Comparison of ENCODE assay signal across 15 cellular contexts in the genomic region with DNA sequence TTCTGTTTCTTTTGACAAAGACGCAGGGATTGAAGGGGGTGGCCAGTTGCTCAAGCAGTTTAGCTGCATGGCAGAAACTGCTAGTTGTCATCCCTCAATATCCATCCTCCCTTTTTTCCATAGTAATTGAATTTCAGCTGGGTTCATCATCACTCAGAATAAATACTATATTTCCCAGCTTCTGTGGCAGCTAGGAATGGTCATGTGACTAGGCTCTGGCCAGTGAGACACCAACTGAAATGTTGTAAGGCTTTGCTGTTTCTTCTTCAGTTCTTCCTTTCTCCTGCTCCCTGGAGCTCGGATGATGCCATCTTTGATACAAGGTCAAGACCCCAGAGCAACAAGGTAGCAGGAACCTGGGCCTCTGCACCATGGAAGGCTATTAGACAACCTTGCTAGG.
DNase-seq lines count a peak whose midpoint lies in the region; ATAC-seq and TF ChIP-seq lines count a peak whose summit lies in the region.
"Had no signal": no experiment of that assay in that cellular context is flagged by ENCODE, and none has a peak within 500 bp of the region (broad histone marks: within the 10 kb centered on the region; RNA-seq: fewer than 3 reads in every experiment).

No MANE protein-coding gene starts in this region.

- H3K4me1 ChIP-seq in HEK293 (ENCODE audit: control insufficient read depth, insufficient read depth, low read length): no peaks in the 10 kb centered on the region
- H3K4me1 ChIP-seq in ascending aorta: peaks cover 8 to 35% of the 10 kb centered on the region in 2 donors
- H3K4me1 ChIP-seq in gastroesophageal sphincter: peaks cover 0 to 48% (median 17%) of the 10 kb centered on the region in 3 donors
- peaks cover 9 to 47% (median 40%) of the 10 kb centered on the region in 5 donors for H3K4me1 ChIP-seq in subcutaneous abdominal adipose tissue (ENCODE audit: control insufficient read depth in 5 of 5, insufficient read depth in 5 of 5, low read length in 5 of 5)
- peaks cover 6 to 17% of the 10 kb centered on the region in 2 donors for H3K4me1 ChIP-seq in adrenal gland (replicated peaks in 1 of 2)

- no peak for TF ChIP-seq CTCF in HEK293 (tag by site-specific recombination; IDR thresholded peaks at IDR 0.05)
- no peak for TF ChIP-seq CTCF in ascending aorta (IDR thresholded peaks at IDR 0.05)
- no peak for TF ChIP-seq CTCF in gastroesophageal sphincter (IDR thresholded peaks at IDR 0.05)
- no peak for TF ChIP-seq CTCF in GM20000 (IDR thresholded peaks at IDR 0.05; ENCODE audit: extremely low read depth, missing control alignments)
- TF ChIP-seq CTCF in adrenal gland (IDR thresholded peaks at IDR 0.05): no peak

- no peaks in the 10 kb centered on the region for H3K9me3 ChIP-seq in HEK293 (ENCODE audit: control insufficient read depth, insufficient read depth, low read depth, low read length)
- H3K9me3 ChIP-seq in ascending aorta: peaks cover 0 to 13% of the 10 kb centered on the region in 2 donors
- H3K9me3 ChIP-seq in gastroesophageal sphincter: peaks cover 0 to 4% (median 0%) of the 10 kb centered on the region in 3 donors
- peaks cover 0 to 8% (median 3%) of the 10 kb centered on the region in 5 donors for H3K9me3 ChIP-seq in subcutaneous abdominal adipose tissue (ENCODE audit: control insufficient read depth in 5 of 5, low read length in 5 of 5)
- no peaks in the 10 kb centered on the region for H3K9me3 ChIP-seq in adrenal gland (replicated peaks in 1 of 3)
- H3K9me3 ChIP-seq: Caco-2 had no signal

- H3K36me3 ChIP-seq in HEK293 (ENCODE audit: control insufficient read depth in 2 of 2, insufficient read depth in 1 of 2, low read length in 2 of 2) (no peaks in the 10 kb centered on the region), ascending aorta (peaks cover 7 to 24% of the 10 kb centered on the region in 2 donors), gastroesophageal sphincter (peaks cover 0 to 57% of the 10 kb centered on the region in 2 donors), subcutaneous abdominal adipose tissue (ENCODE audit: control insufficient read depth in 5 of 5, insufficient read depth in 5 of 5, low read length in 5 of 5) (peaks cover 6 to 57% (median 21%) of the 10 kb centered on the region in 5 donors), adrenal gland (replicated peaks in 1 of 2) (peaks cover 0 to 4% of the 10 kb centered on the region in 2 donors)

- ATAC-seq in gastroesophageal sphincter: no peak
- ATAC-seq: HCT116 had no signal

- intact Hi-C loops in ascending aorta (cut with DNase I): loop anchor here (10.0 kb wide), 1 partner anchor 294 kb away; no protein-coding TSS in a partner anchor
- intact Hi-C loops in adrenal gland (cut with DNase I): no loop called here

- CTCF ChIA-PET in HEK293 (lab: Yijun Ruan, JAX): interaction anchor here (0.7 to 1.8 kb wide), 6 partner anchors 11 to 77 kb away, joined by 3 to 7 read pairs (median 4); a partner anchor contains a TSS

- DNase-seq in ascending aorta (ENCODE audit: low spot score in 2 of 2) (no peak), SKM-1 (lab: John Stamatoyannopoulos, UW; ENCODE audit: unreplicated experiment) (no peak), NCI-H748 treated with DMSO at 0.1 percent for 48 hours (lab: John Stamatoyannopoulos, UW) (no peak), GM20000 (ENCODE audit: low spot score) (no peak), adrenal gland (no peak)
- DNase-seq: Caco-2; CD8-positive, alpha-beta memory T cell; DND-41; GDM1; GM23248 had no signal

- TF ChIP-seq EP300 in gastroesophageal sphincter (IDR thresholded peaks at IDR 0.05): no peak

- H3K4me3 ChIP-seq in HEK293 (ENCODE audit: low read depth, low read length) (no peak overlapping the region), ascending aorta (no peak overlapping the region), gastroesophageal sphincter (no peak overlapping the region), subcutaneous abdominal adipose tissue (ENCODE audit: low read depth in 1 of 5, low read length in 5 of 5) (no peak overlapping the region), adrenal gland (no peak overlapping the region)
- H3K4me3 ChIP-seq: GM23248 had no signal

- H3K27ac ChIP-seq in HEK293 (ENCODE audit: extremely low read depth, low read depth, low read length): no peak overlapping the region
- peak overlapping the region; percentile 85 to 95 for H3K27ac ChIP-seq in ascending aorta
- peak overlapping the region in 3 of 4 donors; percentile 80 to 87 (median 86) for H3K27ac ChIP-seq in gastroesophageal sphincter
- peak overlapping the region; percentile 37 for H3K27ac ChIP-seq in subcutaneous abdominal adipose tissue (ENCODE audit: low read depth, low read length)
- no peak overlapping the region for H3K27ac ChIP-seq in adrenal gland
- H3K27ac ChIP-seq: 22Rv1, GM23248 had no signal

- H3K9ac ChIP-seq in subcutaneous abdominal adipose tissue (ENCODE audit: low read length in 5 of 5): no peak overlapping the region
- H3K9ac ChIP-seq: GM23248 had no signal

- H3K27me3 ChIP-seq in ascending aorta (no peaks in the 10 kb centered on the region), gastroesophageal sphincter (no peaks in the 10 kb centered on the region), subcutaneous abdominal adipose tissue (ENCODE audit: control insufficient read depth in 5 of 5, insufficient read depth in 4 of 5, low read length in 5 of 5) (no peaks in the 10 kb centered on the region), adrenal gland (no peaks in the 10 kb centered on the region)

- POLR2A ChIA-PET in HEK293 (lab: Yijun Ruan, JAX): no interaction called here

- no peak for TF ChIP-seq POLR2A in gastroesophageal sphincter (IDR thresholded peaks at IDR 0.05)
- no peak for TF ChIP-seq POLR2A in adrenal gland (IDR thresholded peaks at IDR 0.05)

- WGBS in gastroesophageal sphincter (ENCODE audit: low coverage in 1 of 2), 2 donors: 88 to 100% methylated on average over 2 of the region's 2 CpGs
- 92 to 100% (median 97%) methylated on average over 2 of the region's 2 CpGs for WGBS in adrenal gland, 4 donors

TF ChIP-seq in HEK293, 187 proteins besides CTCF, POLR2A, EP300 and RAD21:
- no peak for TF ChIP-seq ZBTB1 (tag by site-specific recombination; IDR thresholded peaks at IDR 0.05)
- TF ChIP-seq, protein P1, sequence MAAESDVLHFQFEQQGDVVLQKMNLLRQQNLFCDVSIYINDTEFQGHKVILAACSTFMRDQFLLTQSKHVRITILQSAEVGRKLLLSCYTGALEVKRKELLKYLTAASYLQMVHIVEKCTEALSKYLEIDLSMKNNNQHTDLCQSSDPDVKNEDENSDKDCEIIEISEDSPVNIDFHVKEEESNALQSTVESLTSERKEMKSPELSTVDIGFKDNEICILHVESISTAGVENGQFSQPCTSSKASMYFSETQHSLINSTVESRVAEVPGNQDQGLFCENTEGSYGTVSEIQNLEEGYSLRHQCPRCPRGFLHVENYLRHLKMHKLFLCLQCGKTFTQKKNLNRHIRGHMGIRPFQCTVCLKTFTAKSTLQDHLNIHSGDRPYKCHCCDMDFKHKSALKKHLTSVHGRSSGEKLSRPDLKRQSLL (tag by site-specific recombination; IDR thresholded peaks at IDR 0.05): no peak
- TF ChIP-seq ZNF404 (tag by site-specific recombination; IDR thresholded peaks at IDR 0.05): no peak
- TF ChIP-seq SETDB1 (IDR thresholded peaks at IDR 0.05; ENCODE audit: insufficient read length, low read length): peak; percentile 13

Comparison
In these comparisons a context has a peak if more than half of its experiments do, and no peak if none do; other contexts are left out.
1. H3K27ac ChIP-seq: peak in ascending aorta (2 of 2), gastroesophageal sphincter (3 of 4) and subcutaneous abdominal adipose tissue (single experiment); none in HEK293 (single experiment) and adrenal gland (0 of 5).